Comparison of ENCODE assay signal across 35 cellular contexts in genomic region chr13:23584275-23584674, GRCh38. TPM values are rescaled to one million over a fixed set of nuclear protein-coding genes. Genes with fewer than 3 reads are reported as not detected.
"Had no signal": no experiment of that assay in that cellular context is flagged by ENCODE, and none has a peak within 500 bp of the region (broad histone marks: within the 10 kb centered on the region; RNA-seq: fewer than 3 reads in every experiment).

No MANE protein-coding gene starts in this region.

- H3K9me3 ChIP-seq: adrenal gland, body of pancreas, breast epithelium had no signal

- H3K4me3 ChIP-seq: adrenal gland, body of pancreas, breast epithelium had no signal

- H3K27me3 ChIP-seq: adrenal gland, body of pancreas, brain microvascular endothelial cell, breast epithelium had no signal

- FAIRE-seq: astrocyte, TTC549 had no signal

- DNase-seq: activated B cell treated with CpG ODN at 0.5 μM for 24 hours; activated CD4-positive, alpha-beta memory T cell treated with anti-CD3 and anti-CD28 coated beads for 36 hours; activated CD4-positive, alpha-beta T cell treated with anti-CD3 and anti-CD28 coated beads for 4 hours; activated CD4-positive, alpha-beta T cell treated with anti-CD3 and anti-CD28 coated beads, Interleukin-2, amount 10 ng/mL, durations not matched to agents 24 days and 14 days; activated CD4-positive, alpha-beta T cell treated with anti-CD3 and anti-CD28 coated beads, Interleukin-2, amount 50 U/mL, for 1 hour; activated CD4-positive, alpha-beta T cell treated with anti-CD3 and anti-CD28 coated beads, Interleukin-2, amount 50 U/mL, for 4 hours; activated CD4-positive, CD25-positive, alpha-beta regulatory T cell treated with anti-CD3 and anti-CD28 coated beads, Interleukin-2, amount 50 U/mL, for 72 hours; activated CD8-positive, alpha-beta memory T cell treated with anti-CD3 and anti-CD28 coated beads, Interleukin-2, amount 50 U/mL, for 4 hours; activated CD8-positive, alpha-beta T cell treated with anti-CD3 and anti-CD28 coated beads for 36 hours; activated effector memory CD4-positive, alpha-beta T cell treated with anti-CD3 and anti-CD28 coated beads, Interleukin-2, amount 50 U/mL, for 16 hours; activated gamma-delta T cell treated with Interleukin-2 at 50 U/mL for 16 hours; activated naive CD4-positive, alpha-beta T cell; activated naive CD4-positive, alpha-beta T cell treated with anti-CD3 and anti-CD28 coated beads for 36 hours; activated naive CD4-positive, alpha-beta T cell treated with anti-CD3 and anti-CD28 coated beads, Interleukin-2, amount 50 U/mL, for 16 hours; activated naive CD8-positive, alpha-beta T cell treated with anti-CD3 and anti-CD28 coated beads for 36 hours; activated T-cell treated with anti-CD3 and anti-CD28 coated beads for 4 hours; activated T-cell treated with anti-CD3 and anti-CD28 coated beads, Interleukin-2, amount 50 U/mL, for 1 hour; activated T-cell treated with anti-CD3 and anti-CD28 coated beads, Interleukin-2, amount 50 U/mL, for 4 hours; activated T-cell treated with anti-CD3 and anti-CD28 coated beads, Interleukin-2, amount 50 U/mL, for 72 hours; adrenal gland; amniotic stem cell; aorta; body of pancreas; brain microvascular endothelial cell; central memory CD4-positive, alpha-beta T cell; T-helper 2 cell; T-helper 9 cell had no signal

- ATAC-seq: activated CD8-positive, alpha-beta T cell treated with anti-CD3 and anti-CD28 coated beads for 36 hours; activated naive CD4-positive, alpha-beta T cell treated with anti-CD3 and anti-CD28 coated beads, Interleukin-2, amount 50 U/mL, for 72 hours; activated T-cell treated with anti-CD3 and anti-CD28 coated beads, Interleukin-2, amount 50 U/mL, for 4 hours; activated T-cell treated with anti-CD3 and anti-CD28 coated beads, Interleukin-2, amount 50 U/mL, for 72 hours; activated T-helper 17 cell treated with anti-CD3 and anti-CD28 coated beads, Interleukin-2, amount 50 U/mL, for 72 hours; body of pancreas had no signal

- H3K27ac ChIP-seq: adrenal gland, body of pancreas, brain microvascular endothelial cell, breast epithelium, VCaP had no signal

- H3K36me3 ChIP-seq: adrenal gland, brain microvascular endothelial cell, breast epithelium had no signal

- H3K4me1 ChIP-seq: breast epithelium had no signal

RNA-seq across cellular contexts. Expression of gene TNFRSF19, which starts 14.1 kb away (rescaled TPM):
- total RNA-seq: activated B cell treated with CpG ODN at 0.5 μM for 24 hours; activated CD4-positive, alpha-beta memory T cell treated with anti-CD3 and anti-CD28 coated beads for 36 hours; activated CD4-positive, alpha-beta T cell treated with anti-CD3 and anti-CD28 coated beads, Interleukin-2, amount 10 ng/mL, durations not matched to agents 24 days and 14 days; activated CD8-positive, alpha-beta memory T cell treated with anti-CD3 and anti-CD28 coated beads for 36 hours; activated CD8-positive, alpha-beta T cell treated with anti-CD3 and anti-CD28 coated beads for 36 hours; activated naive CD4-positive, alpha-beta T cell treated with anti-CD3 and anti-CD28 coated beads for 36 hours; activated naive CD4-positive, alpha-beta T cell treated with anti-CD3 and anti-CD28 coated beads, Interleukin-2, amount 50 U/mL, for 72 hours; activated T-helper 1 cell treated with anti-CD3 and anti-CD28 coated beads, Interleukin-12 subunit alpha, Interleukin-12 subunit beta, Interleukin-2, Interleukin-4 antibody, amounts not matched to agents 30 ng/mL and 10 ng/mL and 1 ng/mL, durations not matched to agents 14 hours and 24 hours and 36 hours had no signal
